2 cellular contexts compared by ENCODE assay signal in genomic region chr5:175847503-175847902, GRCh38.
TF ChIP-seq lines count a peak whose summit lies in the region.

No MANE protein-coding gene starts in this region.

TF ChIP-seq in GM23338, 12 proteins besides CTCF, POLR2A, EP300 and RAD21 (continued from another document):
- TF ChIP-seq ZNF462 (CRISPR knock-in tag; IDR thresholded peaks at IDR 0.05) (no peak), CREB1 (CRISPR knock-in tag; IDR thresholded peaks at IDR 0.05; ENCODE audit: low read depth) (no peak), JUNB (IDR thresholded peaks at IDR 0.05; ENCODE audit: unreplicated experiment) (no peak), POLR2AphosphoS5 (IDR thresholded peaks at IDR 0.05; ENCODE audit: low read depth) (no peak), NANOG (IDR thresholded peaks at IDR 0.05; ENCODE audit: borderline replicate concordance) (no peak), STAT1 (IDR thresholded peaks at IDR 0.05; ENCODE audit: unreplicated experiment) (no peak), ZNF331 (CRISPR knock-in tag; IDR thresholded peaks at IDR 0.05; ENCODE audit: low read depth) (no peak), ETS1 (IDR thresholded peaks at IDR 0.05) (no peak), REST (IDR thresholded peaks at IDR 0.05; ENCODE audit: unreplicated experiment) (no peak), EZH2phosphoT487 (IDR thresholded peaks at IDR 0.05; ENCODE audit: unreplicated experiment) (no peak)

TF ChIP-seq in SK-N-SH treated with all-trans-retinoic acid at 6 μM for 48 hours, 23 proteins besides CTCF, POLR2A, EP300 and RAD21 (continued from another document):
- TF ChIP-seq CREB5 (CRISPR knock-in tag; IDR thresholded peaks at IDR 0.05; ENCODE audit: low read depth) (no peak), BACH2 (CRISPR knock-in tag; IDR thresholded peaks at IDR 0.05; ENCODE audit: borderline replicate concordance) (no peak), ZFP30 (CRISPR knock-in tag; IDR thresholded peaks at IDR 0.05) (no peak), ZNF70 (CRISPR knock-in tag; IDR thresholded peaks at IDR 0.05) (no peak)
